ENCODE assay signal across 9 cellular contexts in the genomic region with DNA sequence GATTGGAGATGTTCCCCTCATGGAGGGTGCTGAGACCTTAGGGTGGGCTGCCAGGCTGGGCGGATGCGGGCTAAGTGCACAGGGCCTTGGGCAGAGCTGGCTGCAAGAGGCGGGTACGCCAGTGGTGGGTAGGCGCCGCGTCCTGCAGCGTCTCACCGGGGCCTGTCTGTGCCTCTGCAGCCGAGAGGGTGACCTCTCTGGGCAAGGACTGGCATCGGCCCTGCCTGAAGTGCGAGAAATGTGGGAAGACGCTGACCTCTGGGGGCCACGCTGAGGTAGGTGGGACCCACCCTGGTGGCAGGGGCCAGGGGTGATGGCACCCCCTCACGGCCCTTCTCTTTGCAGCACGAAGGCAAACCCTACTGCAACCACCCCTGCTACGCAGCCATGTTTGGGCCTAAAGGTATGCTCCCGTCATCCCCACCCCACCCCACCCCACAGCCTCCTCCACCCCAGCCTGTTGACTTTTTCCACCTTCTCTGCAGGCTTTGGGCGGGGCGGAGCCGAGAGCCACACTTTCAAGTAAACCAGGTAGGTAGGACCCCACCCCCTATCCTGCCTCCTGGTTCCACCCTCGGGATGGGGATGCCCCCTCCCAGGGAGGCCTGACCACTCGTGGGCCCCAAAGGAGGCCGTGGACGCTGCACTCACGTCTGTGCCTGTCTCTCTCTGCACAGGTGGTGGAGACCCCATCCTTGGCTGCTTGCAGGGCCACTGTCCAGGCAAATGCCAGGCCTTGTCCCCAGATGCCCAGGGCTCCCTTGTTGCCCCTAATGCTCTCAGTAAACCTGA. TPM values are rescaled to one million over a fixed set of nuclear protein-coding genes. Genes with fewer than 3 reads are reported as not detected.
DNase-seq lines count a peak whose midpoint lies in the region; ATAC-seq, FAIRE-seq and TF ChIP-seq lines count a peak whose summit lies in the region.
"Had no signal": no experiment of that assay in that cellular context is flagged by ENCODE, and none has a peak within 500 bp of the region (broad histone marks: within the 10 kb centered on the region; RNA-seq: fewer than 3 reads in every experiment).

No MANE protein-coding gene starts in this region.

- H3K27me3 Mint-ChIP-seq in MCF 10A (ENCODE audit: insufficient read depth, unreplicated experiment), result no peaks in the 10 kb centered on the region
- no peaks in the 10 kb centered on the region for H3K27me3 Mint-ChIP-seq in activated naive CD8-positive, alpha-beta T cell

- DNase-seq in breast epithelium (ENCODE audit: low spot score in 2 of 2) (peak in 1 of 2 donors; percentile 22), MCF 10A (ENCODE audit: unreplicated experiment) (no peak), aorta (no peak), putamen (ENCODE audit: low spot score) (no peak), NCI-H2029 (lab: John Stamatoyannopoulos, UW) (no peak), GM19239 (ENCODE audit: insufficient read length, low spot score) (no peak)

- POLR2A ChIA-PET in MCF 10A (lab: Yijun Ruan, JAX), result no interaction called here

- BruUV-seq in MCF 10A (replicated peaks; lab: Mats Ljungman, UMichigan), result no TSS peak

- H3K27me3 ChIP-seq in breast epithelium (no peaks in the 10 kb centered on the region), mucosa of rectum (ENCODE audit: control insufficient read depth in 2 of 2, insufficient read depth in 2 of 2, low read length in 2 of 2) (no peaks in the 10 kb centered on the region), aorta (ENCODE audit: control insufficient read depth in 1 of 2, insufficient read depth in 2 of 2, low read length in 1 of 2) (no peaks in the 10 kb centered on the region)

- peak overlapping the region; percentile 79 to 91 for H3K9ac ChIP-seq in mucosa of rectum (ENCODE audit: low read depth in 1 of 2, low read length in 2 of 2)

- intact Hi-C loops in breast epithelium (cut with DNase I; ENCODE audit: low total_unique reads) (no loop called here), MCF 10A (cut with micrococcal nuclease) (no loop called here), aorta (cut with DNase I) (loop anchor here (2.0 to 10.0 kb wide), 4 partner anchors 39 to 1763 kb away; no protein-coding TSS in a partner anchor)

- TF ChIP-seq POLR2A in breast epithelium (IDR thresholded peaks at IDR 0.05), result no peak

- H3K36me3 ChIP-seq in breast epithelium (no peaks in the 10 kb centered on the region), mucosa of rectum (ENCODE audit: control insufficient read depth in 2 of 2, insufficient read depth in 2 of 2, low read length in 2 of 2) (no peaks in the 10 kb centered on the region), aorta (ENCODE audit: control insufficient read depth in 1 of 2, insufficient read depth in 2 of 2, low read length in 1 of 2) (no peaks in the 10 kb centered on the region)

- FAIRE-seq in GM19239 (lab: Jason Lieb, UNC), result no peak
- FAIRE-seq: H54 had no signal

- no peak for ATAC-seq in aorta (ENCODE audit: low FRiP score)

- WGBS in aorta, 2 donors, result 19 to 28% methylated on average over 22 to 26 of the region's 26 CpGs

- CTCF ChIA-PET in MCF 10A (lab: Yijun Ruan, JAX), result interaction anchor here (0.6 to 2.5 kb wide), 4 partner anchors 7 to 298 kb away, joined by 4 to 45 read pairs (median 24); no protein-coding TSS in a partner anchor

- H3K9me3 ChIP-seq in breast epithelium (no peaks in the 10 kb centered on the region), mucosa of rectum (ENCODE audit: control insufficient read depth in 2 of 2, low read length in 2 of 2) (no peaks in the 10 kb centered on the region), aorta (ENCODE audit: control insufficient read depth, low read length) (no peaks in the 10 kb centered on the region)

- peak overlapping the region; percentile 99 to 100 for H3K27ac ChIP-seq in breast epithelium
- H3K27ac ChIP-seq in mucosa of rectum (ENCODE audit: low read depth in 2 of 2, low read length in 2 of 2), result peak overlapping the region; percentile 94 to 95
- peak overlapping the region; percentile 7 to 33 for H3K27ac ChIP-seq in aorta (ENCODE audit: low read depth in 1 of 2, low read length in 2 of 2)

- no peak overlapping the region for H3K27ac Mint-ChIP-seq in MCF 10A (ENCODE audit: low read depth, unreplicated experiment)
- peak overlapping the region; percentile 22 for H3K27ac Mint-ChIP-seq in activated naive CD8-positive, alpha-beta T cell

- no peaks in the 10 kb centered on the region for H3K9me3 Mint-ChIP-seq in MCF 10A (ENCODE audit: unreplicated experiment)
- no peaks in the 10 kb centered on the region for H3K9me3 Mint-ChIP-seq in activated naive CD8-positive, alpha-beta T cell (ENCODE audit: low read depth)

- H3K36me3 Mint-ChIP-seq in MCF 10A (ENCODE audit: insufficient read depth, unreplicated experiment), result peaks cover 7% of the 10 kb centered on the region
- no peaks in the 10 kb centered on the region for H3K36me3 Mint-ChIP-seq in activated naive CD8-positive, alpha-beta T cell

- H3K4me1 Mint-ChIP-seq in MCF 10A (ENCODE audit: insufficient read depth, unreplicated experiment), result peaks cover 11% of the 10 kb centered on the region
- H3K4me1 Mint-ChIP-seq in activated naive CD8-positive, alpha-beta T cell (ENCODE audit: low read depth), result peaks cover 27% of the 10 kb centered on the region

- H3K4me3 Mint-ChIP-seq in MCF 10A (ENCODE audit: unreplicated experiment), result no peak overlapping the region
- peak overlapping the region; percentile 81 for H3K4me3 Mint-ChIP-seq in activated naive CD8-positive, alpha-beta T cell

- H3K4me3 ChIP-seq in breast epithelium (peak overlapping the region; percentile 53 to 79 (median 72)), mucosa of rectum (ENCODE audit: low read length in 2 of 2) (peak overlapping the region; percentile 76 to 77), aorta (ENCODE audit: low read length in 2 of 2) (peak overlapping the region; percentile 14 to 27)

- TF ChIP-seq CTCF in breast epithelium (IDR thresholded peaks at IDR 0.05) (no peak), MCF 10A (IDR thresholded peaks at IDR 0.05; ENCODE audit: unreplicated experiment) (no peak)

- H3K4me1 ChIP-seq in breast epithelium, result peaks cover 18 to 29% of the 10 kb centered on the region in 2 donors
- H3K4me1 ChIP-seq in mucosa of rectum (ENCODE audit: control insufficient read depth in 2 of 2, insufficient read depth in 2 of 2, low read length in 2 of 2), result peaks cover 53 to 55% of the 10 kb centered on the region in 2 donors
- H3K4me1 ChIP-seq in aorta (ENCODE audit: control insufficient read depth in 1 of 2, insufficient read depth in 2 of 2, low read length in 2 of 2), result no peaks in the 10 kb centered on the region

RNA-seq across cellular contexts. Expression of gene CRIP1, which starts 1.5 kb away (rescaled TPM):
- total RNA-seq in breast epithelium (10 to 100 TPM; 24.1 to 32.8 (median 32.8) TPM), MCF 10A (2022) (not detected in 2 replicates), aorta (100 to 1,000 TPM; 229 to 236 TPM)
- 1,000 to 10,000 TPM in 1 of 2 donors, 100 to 1,000 TPM in 1; 740 to 1,123 TPM for polyA plus RNA-seq in aorta

RNA-seq across cellular contexts. Expression of gene TEDC1, which starts 2.9 kb away (rescaled TPM):
- total RNA-seq in breast epithelium (1 to 10 TPM; 4.9 to 7.8 (median 6.7) TPM), MCF 10A (2022) (11.2 and 17.6 TPM in 2 replicates), aorta (10 to 100 TPM in 1 of 2 donors, 1 to 10 TPM in 1; 8.6 to 30.5 TPM)
- polyA plus RNA-seq in aorta, result 10 to 100 TPM in 1 of 2 donors, 1 to 10 TPM in 1; 9.6 to 33.8 TPM

RNA-seq across cellular contexts. Expression of gene CRIP2, which starts 13.6 kb away (rescaled TPM):
- total RNA-seq in breast epithelium, result 100 to 1,000 TPM in 1 of 3 donors, 10 to 100 TPM in 2; 46.2 to 146 (median 92.1) TPM
- 31.1 and 50.5 TPM in 2 replicates for total RNA-seq in MCF 10A (2022)
- 100 to 1,000 TPM; 267 to 352 TPM for total RNA-seq in aorta
- 100 to 1,000 TPM; 432 to 698 TPM for polyA plus RNA-seq in aorta

RNA-seq across cellular contexts. Expression of gene TMEM121, which starts 38.2 kb away (rescaled TPM):
- 1 to 10 TPM; 2.4 to 9.2 (median 9.2) TPM for total RNA-seq in breast epithelium
- 0.34 and 0.68 TPM in 2 replicates for total RNA-seq in MCF 10A (2022)
- total RNA-seq in aorta, result 1 to 10 TPM; 1.9 to 7.5 TPM
- polyA plus RNA-seq in aorta, result 1 to 10 TPM in 1 of 2 donors, under 1 TPM in 1; 0.75 to 4.2 TPM

Comparison
In these comparisons a context has a peak if more than half of its experiments do, and no peak if none do; other contexts are left out.
1. RNA of gene CRIP1, which starts 1.5 kb away (total RNA-seq): 229 to 236 TPM in aorta and 24.1 to 32.8 TPM in breast epithelium; not detected in MCF 10A; every median in the first group is over 10 times any median in the second.
2. H3K27ac ChIP-seq: peak in every context shown above with its lines; median percentile 100 in breast epithelium; 94 in mucosa of rectum; 20 in aorta.
3. H3K4me3 ChIP-seq: peak in every context shown above with its lines; median percentile 76 in mucosa of rectum; 72 in breast epithelium; 20 in aorta.
4. intact Hi-C loops: an anchor here in aorta (2.0 to 10.0 kb wide); none called in breast epithelium and MCF 10A.